8 cellular contexts compared by ENCODE assay signal in the genomic region with DNA sequence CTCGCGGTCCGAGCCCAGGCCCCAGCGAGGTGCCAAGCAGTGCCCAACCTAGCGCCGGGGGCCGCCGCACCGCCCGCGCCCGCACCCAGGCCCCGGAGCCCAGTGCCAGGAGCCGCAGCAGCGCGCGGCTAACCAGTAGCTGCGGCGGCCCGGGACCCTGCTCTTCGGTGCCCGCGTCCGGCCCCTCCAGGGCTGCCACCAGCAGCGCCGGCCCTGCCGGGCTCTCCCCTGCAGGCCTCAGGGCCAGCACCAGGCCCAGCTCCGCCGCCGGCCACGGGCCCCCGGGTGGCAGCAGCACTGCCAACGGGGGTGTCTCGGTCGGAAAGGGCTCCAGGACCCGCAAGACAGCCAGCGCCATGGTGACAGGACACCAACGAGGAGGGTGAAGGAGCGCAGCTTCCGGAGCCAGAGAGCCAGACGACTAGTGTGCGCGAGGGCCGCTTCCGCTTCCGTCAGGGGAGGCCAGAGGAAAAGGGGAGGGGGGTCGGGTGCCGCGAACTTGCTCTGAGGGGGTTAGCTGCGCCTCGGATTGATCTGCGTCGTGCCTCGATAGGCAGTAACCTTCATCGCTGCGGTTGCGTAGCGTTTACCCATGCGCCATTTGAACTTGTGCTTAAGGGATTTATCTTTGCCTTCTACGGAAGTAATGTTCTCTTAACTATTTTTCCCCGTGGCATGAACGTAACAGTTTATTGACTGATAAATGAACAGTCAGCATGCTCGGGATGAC. TPM values are rescaled to one million over a fixed set of nuclear protein-coding genes. Genes with fewer than 3 reads are reported as not detected.
DNase-seq lines count a peak whose midpoint lies in the region; ATAC-seq and TF ChIP-seq lines count a peak whose summit lies in the region.

A gene with protein sequence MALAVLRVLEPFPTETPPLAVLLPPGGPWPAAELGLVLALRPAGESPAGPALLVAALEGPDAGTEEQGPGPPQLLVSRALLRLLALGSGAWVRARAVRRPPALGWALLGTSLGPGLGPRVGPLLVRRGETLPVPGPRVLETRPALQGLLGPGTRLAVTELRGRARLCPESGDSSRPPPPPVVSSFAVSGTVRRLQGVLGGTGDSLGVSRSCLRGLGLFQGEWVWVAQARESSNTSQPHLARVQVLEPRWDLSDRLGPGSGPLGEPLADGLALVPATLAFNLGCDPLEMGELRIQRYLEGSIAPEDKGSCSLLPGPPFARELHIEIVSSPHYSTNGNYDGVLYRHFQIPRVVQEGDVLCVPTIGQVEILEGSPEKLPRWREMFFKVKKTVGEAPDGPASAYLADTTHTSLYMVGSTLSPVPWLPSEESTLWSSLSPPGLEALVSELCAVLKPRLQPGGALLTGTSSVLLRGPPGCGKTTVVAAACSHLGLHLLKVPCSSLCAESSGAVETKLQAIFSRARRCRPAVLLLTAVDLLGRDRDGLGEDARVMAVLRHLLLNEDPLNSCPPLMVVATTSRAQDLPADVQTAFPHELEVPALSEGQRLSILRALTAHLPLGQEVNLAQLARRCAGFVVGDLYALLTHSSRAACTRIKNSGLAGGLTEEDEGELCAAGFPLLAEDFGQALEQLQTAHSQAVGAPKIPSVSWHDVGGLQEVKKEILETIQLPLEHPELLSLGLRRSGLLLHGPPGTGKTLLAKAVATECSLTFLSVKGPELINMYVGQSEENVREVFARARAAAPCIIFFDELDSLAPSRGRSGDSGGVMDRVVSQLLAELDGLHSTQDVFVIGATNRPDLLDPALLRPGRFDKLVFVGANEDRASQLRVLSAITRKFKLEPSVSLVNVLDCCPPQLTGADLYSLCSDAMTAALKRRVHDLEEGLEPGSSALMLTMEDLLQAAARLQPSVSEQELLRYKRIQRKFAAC (minus strand): TSS at position 389 of the 730 bp plus-strand sequence. CDS start 31 bp downstream, at position 358.

- peak within 1 kb of the TSS; percentile 80 to 86 for H3K27ac ChIP-seq in SK-N-SH (ENCODE audit: low read depth in 2 of 2, low read length in 1 of 2)
- peak within 1 kb of the TSS; percentile 68 for H3K27ac ChIP-seq in osteoblast (ENCODE audit: low read depth, low read length)
- peak within 1 kb of the TSS; percentile 83 to 90 for H3K27ac ChIP-seq in thoracic aorta

- CTCF ChIA-PET in SK-N-SH (lab: Yijun Ruan, JAX): interaction anchor here (0.6 to 1.8 kb wide), 12 partner anchors 9 to 267 kb away, joined by 3 to 6 read pairs (median 4); a partner anchor contains a TSS

- no peaks in the 10 kb centered on the region for H3K9me2 ChIP-seq in SK-N-SH

- H3K27me3 ChIP-seq in SK-N-SH (ENCODE audit: insufficient read depth) (no peaks in the 10 kb centered on the region), osteoblast (ENCODE audit: insufficient read depth, low read length) (no peaks in the 10 kb centered on the region), thoracic aorta (replicated peaks; ENCODE audit: insufficient read depth) (no peaks in the 10 kb centered on the region)

- POLR2A ChIA-PET in SK-N-SH (lab: Yijun Ruan, JAX): interaction anchor here (0.8 to 2.6 kb wide), 13 partner anchors 9 to 415 kb away, joined by 3 to 16 read pairs (median 5); a partner anchor contains a TSS

- TF ChIP-seq CTCF in SK-N-SH (IDR thresholded peaks at IDR 0.05) (no peak), osteoblast (IDR thresholded peaks at IDR 0.05; ENCODE audit: extremely low read depth, low read depth, low read length) (no peak), thoracic aorta (IDR thresholded peaks at IDR 0.05) (no peak)

- H3K36me3 ChIP-seq in SK-N-SH (replicated peaks in 1 of 2; ENCODE audit: control insufficient read depth in 1 of 2, insufficient read depth in 2 of 2, low read length in 1 of 2) (peaks cover 0 to 5% of the 10 kb centered on the region in 2 experiments), osteoblast (ENCODE audit: insufficient read depth, low read length) (peaks cover 7% of the 10 kb centered on the region), thoracic aorta (no peaks in the 10 kb centered on the region)

- H3K4me1 Mint-ChIP-seq in activated naive CD4-positive, alpha-beta T cell treated with anti-CD3 and anti-CD28 coated beads, Interleukin-2, amount 50 U/mL, for 24 hours: peaks cover 59% of the 10 kb centered on the region

- peak within 1 kb of the TSS; percentile 93 for H3K4me3 Mint-ChIP-seq in activated naive CD4-positive, alpha-beta T cell treated with anti-CD3 and anti-CD28 coated beads, Interleukin-2, amount 50 U/mL, for 24 hours

- H3K9me3 Mint-ChIP-seq in activated naive CD4-positive, alpha-beta T cell treated with anti-CD3 and anti-CD28 coated beads, Interleukin-2, amount 50 U/mL, for 24 hours: no peaks in the 10 kb centered on the region

- H3K27me3 Mint-ChIP-seq in activated naive CD4-positive, alpha-beta T cell treated with anti-CD3 and anti-CD28 coated beads, Interleukin-2, amount 50 U/mL, for 24 hours: no peaks in the 10 kb centered on the region

- H3K9ac ChIP-seq in SK-N-SH: peak within 1 kb of the TSS; percentile 82

- H3K4me1 ChIP-seq in SK-N-SH (ENCODE audit: control insufficient read depth in 1 of 2, insufficient read depth in 2 of 2, low read depth in 1 of 2, low read length in 1 of 2) (peaks cover 0 to 10% of the 10 kb centered on the region in 2 experiments; a peak in 2 of 4 replicates), osteoblast (ENCODE audit: insufficient read depth, low read length) (peaks cover 20% of the 10 kb centered on the region), thoracic aorta (ENCODE audit: control insufficient read depth in 1 of 2, low read depth in 2 of 2) (peaks cover 17 to 40% of the 10 kb centered on the region in 2 donors)

- peaks cover 3% of the 10 kb centered on the region for H3K36me3 Mint-ChIP-seq in activated naive CD4-positive, alpha-beta T cell treated with anti-CD3 and anti-CD28 coated beads, Interleukin-2, amount 50 U/mL, for 24 hours

- H2AFZ ChIP-seq in SK-N-SH (ENCODE audit: low read depth) (peak within 1 kb of the TSS; percentile 86), osteoblast (ENCODE audit: low read length) (peak within 1 kb of the TSS; percentile 93)

- TF ChIP-seq RAD21 in SK-N-SH (IDR thresholded peaks at IDR 0.05; ENCODE audit: low read length): no peak

- H3K9me3 ChIP-seq in SK-N-SH (no peaks in the 10 kb centered on the region), osteoblast (ENCODE audit: low read depth, low read length) (no peaks in the 10 kb centered on the region), thoracic aorta (no peaks in the 10 kb centered on the region)

- H4K20me1 ChIP-seq in SK-N-SH (ENCODE audit: insufficient read depth): no peaks in the 10 kb centered on the region
- no peaks in the 10 kb centered on the region for H4K20me1 ChIP-seq in osteoblast (ENCODE audit: insufficient read depth, low read length)

- peak within 1 kb of the TSS; percentile 96 for H3K27ac Mint-ChIP-seq in activated naive CD4-positive, alpha-beta T cell treated with anti-CD3 and anti-CD28 coated beads, Interleukin-2, amount 50 U/mL, for 24 hours

- DNase-seq in GM04504 (ENCODE audit: low read depth) (peak; percentile 58), NCI-H1092 (lab: John Stamatoyannopoulos, UW) (peak; percentile 96), SK-N-SH (peak; percentile 96), glomerular visceral epithelial cell (ENCODE audit: extremely low spot score) (peak; percentile 88), osteoblast (ENCODE audit: insufficient read length, low spot score, missing footprints) (peak; percentile 96), thoracic aorta (ENCODE audit: low spot score) (peak; percentile 49)

- peaks cover 12% of the 10 kb centered on the region for H3F3A ChIP-seq in SK-N-SH (replicated peaks; ENCODE audit: insufficient read depth)

- 1% methylated on average over 14 of the region's 63 CpGs for WGBS in SK-N-SH (ENCODE audit: low lambda C conversion rate)

- 0 out of 4 replicates have a peak, but pooled peaks of 1 of the 2 experiments have one; percentile 7 for TF ChIP-seq EP300 in SK-N-SH (IDR thresholded peaks at IDR 0.05; ENCODE audit: borderline replicate concordance in 1 of 2, low read depth in 1 of 2, low read length in 1 of 2)

- H3K4me3 ChIP-seq in SK-N-SH (ENCODE audit: low read depth in 2 of 2, low read length in 1 of 2) (peak within 1 kb of the TSS; percentile 66 to 81), osteoblast (ENCODE audit: insufficient read depth, low read length) (peak within 1 kb of the TSS; percentile 92), thoracic aorta (peak within 1 kb of the TSS; percentile 75)

- peak within 1 kb of the TSS; percentile 98 for H3K4me2 ChIP-seq in SK-N-SH
- H3K4me2 ChIP-seq in osteoblast (ENCODE audit: insufficient read depth, low read length): peak within 1 kb of the TSS; percentile 94

- H3K79me2 ChIP-seq in SK-N-SH (ENCODE audit: insufficient read depth) (peaks cover 39% of the 10 kb centered on the region), osteoblast (ENCODE audit: insufficient read depth, low read length) (peaks cover 23% of the 10 kb centered on the region)

- ATAC-seq in HG02610 (IDR thresholded peaks at IDR 0.05; ENCODE audit: unreplicated experiment) (peak; percentile 97), thoracic aorta (ENCODE audit: insufficient number of reproducible peaks, low FRiP score, low read depth) (peak; percentile 81)

TF ChIP-seq in SK-N-SH, 30 proteins besides CTCF, POLR2A, EP300 and RAD21 (continues in another document):
- TF ChIP-seq, protein P1, sequence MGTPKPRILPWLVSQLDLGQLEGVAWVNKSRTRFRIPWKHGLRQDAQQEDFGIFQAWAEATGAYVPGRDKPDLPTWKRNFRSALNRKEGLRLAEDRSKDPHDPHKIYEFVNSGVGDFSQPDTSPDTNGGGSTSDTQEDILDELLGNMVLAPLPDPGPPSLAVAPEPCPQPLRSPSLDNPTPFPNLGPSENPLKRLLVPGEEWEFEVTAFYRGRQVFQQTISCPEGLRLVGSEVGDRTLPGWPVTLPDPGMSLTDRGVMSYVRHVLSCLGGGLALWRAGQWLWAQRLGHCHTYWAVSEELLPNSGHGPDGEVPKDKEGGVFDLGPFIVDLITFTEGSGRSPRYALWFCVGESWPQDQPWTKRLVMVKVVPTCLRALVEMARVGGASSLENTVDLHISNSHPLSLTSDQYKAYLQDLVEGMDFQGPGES (IDR thresholded peaks at IDR 0.05; ENCODE audit: low read depth, low read length): no peak
- TF ChIP-seq GABPA (IDR thresholded peaks at IDR 0.05; ENCODE audit: low read depth): peak; percentile 92
- peak; percentile 75; the same call in 1 of the 2 replicates for TF ChIP-seq RFX5 (IDR thresholded peaks at IDR 0.05; ENCODE audit: low read length)
- TF ChIP-seq POLR2AphosphoS5 (IDR thresholded peaks at IDR 0.05; ENCODE audit: low read depth, low read length): peak; percentile 88
- TF ChIP-seq YY1 (IDR thresholded peaks at IDR 0.05; ENCODE audit: low read depth): no peak
- TF ChIP-seq NRF1 (IDR thresholded peaks at IDR 0.05; ENCODE audit: low read depth, low read length): peak; percentile 42

RNA-seq across cellular contexts. Expression of the gene that starts here (rescaled TPM):
- polyA plus RNA-seq in SK-N-SH (2012; rRNA removed): 12.5 and 15.3 TPM in 2 replicates
- 5.2 and 8.4 TPM in 2 replicates for polyA plus RNA-seq in SK-N-SH (2012; cell fraction: cytosol; rRNA removed)
- 57.9 and 73.6 TPM in 2 replicates for polyA plus RNA-seq in SK-N-SH (2012; cell fraction: nucleus; rRNA removed)
- total RNA-seq in osteoblast (15.3 and 23.5 TPM in 2 replicates), thoracic aorta (10 to 100 TPM in 1 of 2 donors, 1 to 10 TPM in 1; 6.8 to 34.3 TPM)

Comparison
In these comparisons a context has a peak if more than half of its experiments do, and no peak if none do; other contexts are left out.
1. Peak in every context shown above with its lines: DNase-seq, ATAC-seq, H3K4me3 ChIP-seq and H3K27ac ChIP-seq.